Comparison of ENCODE assay signal across 22 cellular contexts in the genomic region with DNA sequence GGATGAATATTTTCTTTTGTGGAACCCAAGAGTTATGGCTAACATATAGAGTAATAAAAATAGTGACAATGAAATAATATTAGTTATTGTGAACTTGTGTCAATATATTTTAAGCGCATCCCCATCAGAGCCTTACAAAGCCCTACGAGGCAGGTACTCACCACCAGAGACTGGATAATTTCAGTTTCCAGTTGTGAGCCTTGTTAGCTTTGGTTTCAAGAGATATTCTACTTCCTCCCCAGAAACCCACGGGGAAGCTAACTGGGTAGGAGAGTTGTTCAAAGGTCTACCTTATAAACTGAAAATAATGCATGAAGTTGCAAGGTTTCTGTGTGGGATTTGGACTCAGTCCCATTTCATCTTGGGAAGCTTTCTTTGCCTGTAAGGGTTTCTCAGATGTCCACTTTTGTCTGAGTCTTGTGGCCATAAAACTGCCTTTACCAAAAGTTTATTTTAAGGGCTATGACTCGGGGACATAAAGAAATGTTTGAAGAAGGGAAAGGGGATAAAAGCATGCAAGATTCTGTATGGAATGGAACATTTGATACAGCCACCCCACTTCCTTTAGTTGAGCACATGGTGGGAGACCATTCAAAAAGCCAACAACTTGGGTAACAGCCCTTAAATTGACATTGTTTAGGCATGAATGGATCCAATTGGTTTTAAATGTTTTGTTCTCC. TPM values are rescaled to one million over a fixed set of nuclear protein-coding genes. Genes with fewer than 3 reads are reported as not detected.
"Had no signal": no experiment of that assay in that cellular context is flagged by ENCODE, and none has a peak within 500 bp of the region (broad histone marks: within the 10 kb centered on the region; RNA-seq: fewer than 3 reads in every experiment).

No MANE protein-coding gene starts in this region.

- H3K27ac Mint-ChIP-seq: activated CD4-positive, alpha-beta memory T cell treated with anti-CD3 and anti-CD28 coated beads for 36 hours; activated naive CD8-positive, alpha-beta T cell treated with anti-CD3 and anti-CD28 coated beads, Interleukin-2, amount 10 ng/mL, durations not matched to agents 7 days and 5 days; activated T-helper 1 cell treated with anti-CD3 and anti-CD28 coated beads, Interleukin-12 subunit alpha, Interleukin-12 subunit beta, Interleukin-2, Interleukin-4 antibody, amounts not matched to agents 30 ng/mL and 10 ng/mL and 1 ng/mL, durations not matched to agents 14 hours and 24 hours and 36 hours; naive thymus-derived CD8-positive, alpha-beta T cell had no signal

- H3K9me3 ChIP-seq: body of pancreas, esophagus muscularis mucosa, gastroesophageal sphincter, heart right ventricle, neutrophil, sigmoid colon, spleen, thyroid gland, uterus had no signal

- H3K9me3 Mint-ChIP-seq: activated CD4-positive, alpha-beta memory T cell treated with anti-CD3 and anti-CD28 coated beads for 36 hours; activated naive CD8-positive, alpha-beta T cell treated with anti-CD3 and anti-CD28 coated beads, Interleukin-2, amount 10 ng/mL, durations not matched to agents 7 days and 5 days had no signal

- H3K4me3 Mint-ChIP-seq: activated CD4-positive, alpha-beta memory T cell treated with anti-CD3 and anti-CD28 coated beads for 36 hours; activated naive CD8-positive, alpha-beta T cell treated with anti-CD3 and anti-CD28 coated beads, Interleukin-2, amount 10 ng/mL, durations not matched to agents 7 days and 5 days; activated T-helper 1 cell treated with anti-CD3 and anti-CD28 coated beads, Interleukin-12 subunit alpha, Interleukin-12 subunit beta, Interleukin-2, Interleukin-4 antibody, amounts not matched to agents 30 ng/mL and 10 ng/mL and 1 ng/mL, durations not matched to agents 14 hours and 24 hours and 36 hours; naive thymus-derived CD8-positive, alpha-beta T cell had no signal

- ATAC-seq: gastroesophageal sphincter; naive thymus-derived CD8-positive, alpha-beta T cell had no signal

- H3K36me3 Mint-ChIP-seq: activated naive CD8-positive, alpha-beta T cell treated with anti-CD3 and anti-CD28 coated beads, Interleukin-2, amount 10 ng/mL, durations not matched to agents 7 days and 5 days; naive thymus-derived CD8-positive, alpha-beta T cell had no signal

- H3K27ac ChIP-seq: esophagus muscularis mucosa, gastroesophageal sphincter, heart right ventricle, neutrophil, sigmoid colon, spleen, thyroid gland, uterus had no signal

- H3K27me3 ChIP-seq: body of pancreas, esophagus muscularis mucosa, gastroesophageal sphincter, heart right ventricle, neutrophil, sigmoid colon, spleen, thyroid gland, uterus had no signal

- H3K36me3 ChIP-seq: esophagus muscularis mucosa, gastroesophageal sphincter, heart right ventricle, neutrophil, sigmoid colon, spleen, thyroid gland, uterus had no signal

- H3K4me1 ChIP-seq: gastroesophageal sphincter, spleen, uterus had no signal

- H3K4me3 ChIP-seq: body of pancreas, esophagus muscularis mucosa, gastroesophageal sphincter, heart right ventricle, sigmoid colon, spleen, thyroid gland, uterus had no signal

- H3K27me3 Mint-ChIP-seq: activated CD4-positive, alpha-beta memory T cell treated with anti-CD3 and anti-CD28 coated beads for 36 hours; activated naive CD8-positive, alpha-beta T cell treated with anti-CD3 and anti-CD28 coated beads, Interleukin-2, amount 10 ng/mL, durations not matched to agents 7 days and 5 days had no signal

- DNase-seq: activated CD4-positive, alpha-beta memory T cell treated with anti-CD3 and anti-CD28 coated beads for 36 hours; activated naive CD8-positive, alpha-beta T cell treated with anti-CD3 and anti-CD28 coated beads, Interleukin-2, amount 10 ng/mL, durations not matched to agents 7 days and 5 days; activated T-cell treated with anti-CD3 and anti-CD28 coated beads for 4 hours; amygdala; body of pancreas; dermis blood vessel endothelial cell; effector memory CD4-positive, alpha-beta T cell; heart right ventricle; left ventricle myocardium superior; mesendoderm; naive thymus-derived CD8-positive, alpha-beta T cell; sigmoid colon; spleen; stimulated activated naive CD4-positive, alpha-beta T cell treated with Interleukin-2 at 50 U/mL for 16 hours; thyroid gland; uterus had no signal

RNA-seq across cellular contexts. Expression of gene ANKRD55, which starts 57.4 kb away (rescaled TPM):
- total RNA-seq: body of pancreas; cardiac septum; left ventricle myocardium superior; naive thymus-derived CD8-positive, alpha-beta T cell; subcutaneous adipose tissue had no signal
